In genomic region chr2:144466637-144467036, GRCh38 we compare ENCODE assay signal across 17 cellular contexts. TPM values are rescaled to one million over a fixed set of nuclear protein-coding genes. Genes with fewer than 3 reads are reported as not detected.
DNase-seq lines count a peak whose midpoint lies in the region; FAIRE-seq lines count a peak whose summit lies in the region.
"Had no signal": no experiment of that assay in that cellular context is flagged by ENCODE, and none has a peak within 500 bp of the region (broad histone marks: within the 10 kb centered on the region; RNA-seq: fewer than 3 reads in every experiment).

No MANE protein-coding gene starts in this region.

- POLR2A ChIA-PET in CD8-positive, alpha-beta memory T cell (lab: Charles Lee), result no interaction called here

- H2BK12ac ChIP-seq in trophoblast cell (ENCODE audit: low read length), result no peak overlapping the region

- CTCF ChIA-PET in CD8-positive, alpha-beta memory T cell (lab: Charles Lee), result interaction anchor here (1.2 kb wide), 1 partner anchor 16 kb away, joined by 3 read pairs; no protein-coding TSS in a partner anchor

- no peak overlapping the region for H2AFZ ChIP-seq in trophoblast cell (ENCODE audit: insufficient read depth, low read length, poor library complexity)
- H2AFZ ChIP-seq: GM23338 had no signal

- no peaks in the 10 kb centered on the region for H3K36me3 ChIP-seq in CD8-positive, alpha-beta memory T cell (ENCODE audit: insufficient read depth, low read length)
- H3K36me3 ChIP-seq in trophoblast cell (ENCODE audit: control insufficient read depth in 1 of 2, insufficient read depth in 2 of 2, low read length in 2 of 2), result peaks cover 0 to 1% of the 10 kb centered on the region in 2 experiments

- no peak overlapping the region for H3K27ac ChIP-seq in CD8-positive, alpha-beta memory T cell (ENCODE audit: low read depth, low read length)
- H3K27ac ChIP-seq in trophoblast cell (ENCODE audit: low read depth, low read length), result no peak overlapping the region
- H3K27ac ChIP-seq: right lobe of liver had no signal

- no peaks in the 10 kb centered on the region for H3K27me3 Mint-ChIP-seq in CD8-positive, alpha-beta memory T cell

- peaks cover 0 to 4% (median 0%) of the 10 kb centered on the region in 3 donors for H3K36me3 Mint-ChIP-seq in CD8-positive, alpha-beta memory T cell

- H2AK5ac ChIP-seq in trophoblast cell (ENCODE audit: low read length), result no peak overlapping the region

- no peaks in the 10 kb centered on the region for H3K9me3 ChIP-seq in CD8-positive, alpha-beta memory T cell (ENCODE audit: low read length)
- no peaks in the 10 kb centered on the region for H3K9me3 ChIP-seq in trophoblast cell (ENCODE audit: insufficient read depth, low read depth, low read length)
- H3K9me3 ChIP-seq: right lobe of liver had no signal

- no peak overlapping the region for H2BK5ac ChIP-seq in trophoblast cell (ENCODE audit: low read depth, low read length, poor library complexity)

- H3K27ac Mint-ChIP-seq in CD8-positive, alpha-beta memory T cell, result peak overlapping the region in 6 of 8 donors; percentile 5 to 77 (median 54)
- H3K27ac Mint-ChIP-seq: GM23338 had no signal

- H3K9ac ChIP-seq in trophoblast cell (ENCODE audit: low read length), result no peak overlapping the region

- H3K18ac ChIP-seq in trophoblast cell (ENCODE audit: low read length), result no peak overlapping the region

- H3K9me3 Mint-ChIP-seq in CD8-positive, alpha-beta memory T cell, result no peaks in the 10 kb centered on the region
- H3K9me3 Mint-ChIP-seq: GM23338 had no signal

- no peak overlapping the region for H3K14ac ChIP-seq in trophoblast cell (ENCODE audit: low read length)

- no peak overlapping the region for H3K4me3 ChIP-seq in CD8-positive, alpha-beta memory T cell (ENCODE audit: low read length)
- no peak overlapping the region for H3K4me3 ChIP-seq in trophoblast cell (ENCODE audit: low read depth, low read length)
- H3K4me3 ChIP-seq: GM23338, right lobe of liver had no signal

- H3K4ac ChIP-seq in trophoblast cell (ENCODE audit: low read depth, low read length), result no peak overlapping the region

- H4K12ac ChIP-seq in trophoblast cell (ENCODE audit: low read depth, low read length), result no peak overlapping the region

- H3K4me1 ChIP-seq in CD8-positive, alpha-beta memory T cell (ENCODE audit: insufficient read depth, low read length), result peaks cover 6% of the 10 kb centered on the region
- H3K4me1 ChIP-seq in trophoblast cell (ENCODE audit: control insufficient read depth in 1 of 2, insufficient read depth in 2 of 2, low read length in 2 of 2), result peaks cover 0 to under 1% of the 10 kb centered on the region in 2 experiments
- H3K4me1 ChIP-seq: right lobe of liver had no signal

- H2BK120ac ChIP-seq in trophoblast cell (ENCODE audit: insufficient read depth, low read length, poor library complexity), result no peak overlapping the region

- peak; percentile 39 for FAIRE-seq in frontal cortex (lab: Jason Lieb, UNC)

- WGBS in trophoblast cell (ENCODE audit: extremely low coverage, insufficient coverage, insufficient read length), result no CpG with 5 or more reads among the region's 10 CpGs

- no peak overlapping the region for H4K91ac ChIP-seq in trophoblast cell (ENCODE audit: low read depth, low read length)

- H3K79me2 ChIP-seq in trophoblast cell (ENCODE audit: control insufficient read depth, insufficient read depth, low read length, poor library complexity), result no peaks in the 10 kb centered on the region

- no peak for DNase-seq in CD8-positive, alpha-beta memory T cell
- DNase-seq in NCI-H69 (lab: John Stamatoyannopoulos, UW) (peak; percentile 59), frontal cortex (ENCODE audit: low spot score in 2 of 2) (no peak), occipital lobe (lab: John Stamatoyannopoulos, UW) (peak; percentile 49), D341Med (ENCODE audit: low spot score) (no peak), NCI-H128 (lab: John Stamatoyannopoulos, UW; ENCODE audit: unreplicated experiment) (no peak), trophoblast cell (no peak)
- no peak for DNase-seq in activated CD4-positive, alpha-beta T cell treated with anti-CD3 and anti-CD28 coated beads, Interleukin-2, amount 50 U/mL, for 48 hours
- DNase-seq: activated CD4-positive, alpha-beta T cell treated with anti-CD3 and anti-CD28 coated beads for 1 hour; kidney glomerular epithelial cell; mesendoderm; NCI-H2029 treated with DMSO at 0.1 percent for 48 hours; NCI-H774; PC-3; right lobe of liver; stimulated activated naive CD8-positive, alpha-beta T cell treated with anti-CD3 and anti-CD28 coated beads, Interleukin-15, Interleukin-2, amounts not matched to agents 100 U/mL and 50 U/mL, for 24 hours had no signal

- peak overlapping the region in 1 of 7 donors; percentile 10 for H3K4me3 Mint-ChIP-seq in CD8-positive, alpha-beta memory T cell
- H3K4me3 Mint-ChIP-seq: GM23338 had no signal

- no peaks in the 10 kb centered on the region for H3K79me1 ChIP-seq in trophoblast cell (ENCODE audit: low read length)

- H3K27me3 ChIP-seq in CD8-positive, alpha-beta memory T cell (ENCODE audit: insufficient read depth, low read length, poor library complexity, severe bottlenecking), result no peaks in the 10 kb centered on the region
- no peaks in the 10 kb centered on the region for H3K27me3 ChIP-seq in trophoblast cell (ENCODE audit: insufficient read depth, low read length)
- H3K27me3 ChIP-seq: right lobe of liver had no signal

- H3K4me2 ChIP-seq in trophoblast cell (ENCODE audit: low read length), result no peak overlapping the region
- H3K4me2 ChIP-seq: GM23338 had no signal

- no peak overlapping the region for H4K8ac ChIP-seq in trophoblast cell (ENCODE audit: low read depth, low read length)

- peaks cover 20 to 63% (median 34%) of the 10 kb centered on the region in 3 donors for H3K4me1 Mint-ChIP-seq in CD8-positive, alpha-beta memory T cell

- no peak overlapping the region for H3K23ac ChIP-seq in trophoblast cell (ENCODE audit: low read length)

RNA-seq across cellular contexts. Expression of gene ZEB2, which starts 53.3 kb away (rescaled TPM):
- total RNA-seq in CD8-positive, alpha-beta memory T cell, result 10 to 100 TPM; 32.7 to 35.8 TPM
- polyA plus RNA-seq in CD8-positive, alpha-beta memory T cell, result 20.6 TPM
- total RNA-seq in frontal cortex, result 267 TPM
- 430 TPM for total RNA-seq in occipital lobe
- polyA plus RNA-seq in trophoblast cell (2013), result 4.0 and 4.4 TPM in 2 replicates
- total RNA-seq: GM23338 had no signal

Comparison
In these comparisons a context has a peak if more than half of its experiments do, and no peak if none do; other contexts are left out.
1. DNase-seq: peak in NCI-H69 (single experiment) and occipital lobe (single experiment); none in CD8-positive, alpha-beta memory T cell (0 of 5), frontal cortex (0 of 2), activated CD4-positive, alpha-beta T cell treated with anti-CD3 and anti-CD28 coated beads, Interleukin-2, amount 50 U/mL, for 48 hours (0 of 2), D341Med (single experiment), NCI-H128 (single experiment) and trophoblast cell (0 of 2).